22 cellular contexts compared by ENCODE assay signal in genomic region chr2:168079236-168079635, GRCh38.
DNase-seq lines count a peak whose midpoint lies in the region; ATAC-seq and TF ChIP-seq lines count a peak whose summit lies in the region.
"Had no signal": no experiment of that assay in that cellular context is flagged by ENCODE, and none has a peak within 500 bp of the region (broad histone marks: within the 10 kb centered on the region; RNA-seq: fewer than 3 reads in every experiment).

No MANE protein-coding gene starts in this region.

- TF ChIP-seq CTCF in heart right ventricle (IDR thresholded peaks at IDR 0.05): no peak

- H3K9me3 ChIP-seq in heart right ventricle: no peaks in the 10 kb centered on the region
- peaks cover 2 to 19% of the 10 kb centered on the region in 2 donors for H3K9me3 ChIP-seq in neuronal stem cell (replicated peaks in 1 of 2; ENCODE audit: control insufficient read depth in 2 of 2, insufficient read depth in 1 of 2, low read depth in 1 of 2, low read length in 2 of 2)

- no peak overlapping the region for H3K23ac ChIP-seq in neuronal stem cell (ENCODE audit: low read depth, low read length, poor library complexity)

- H3K27ac Mint-ChIP-seq in activated naive CD4-positive, alpha-beta T cell treated with anti-CD3 and anti-CD28 coated beads, Interleukin-2, amount 50 U/mL, for 72 hours: peak overlapping the region; percentile 8 to 63
- H3K27ac Mint-ChIP-seq: B cell had no signal

- ATAC-seq in activated naive CD4-positive, alpha-beta T cell treated with anti-CD3 and anti-CD28 coated beads, Interleukin-2, amount 50 U/mL, for 72 hours: no peak
- peak in 7 of 8 donors; percentile 58 to 97 (median 82) for ATAC-seq in heart right ventricle
- no peak for ATAC-seq in GM21515 (IDR thresholded peaks at IDR 0.05; ENCODE audit: unreplicated experiment)

- H3K27me3 ChIP-seq in heart right ventricle (no peaks in the 10 kb centered on the region), neuronal stem cell (ENCODE audit: control insufficient read depth in 3 of 3, insufficient read depth in 3 of 3, low read depth in 1 of 3, low read length in 3 of 3) (no peaks in the 10 kb centered on the region)

- intact Hi-C loops in heart right ventricle (cut with DNase I): no loop called here

- DNase-seq in activated naive CD4-positive, alpha-beta T cell treated with anti-CD3 and anti-CD28 coated beads, Interleukin-2, amount 50 U/mL, for 72 hours (ENCODE audit: low spot score in 2 of 2): no peak
- no peak for DNase-seq in activated naive CD4-positive, alpha-beta T cell treated with anti-CD3 and anti-CD28 coated beads, Interleukin-2, amount 50 U/mL, for 16 hours
- DNase-seq in NCI-H524 treated with DMSO at 0.1 percent for 48 hours (lab: John Stamatoyannopoulos, UW) (peak; percentile 24), heart right ventricle (peak; percentile 9 to 18), neuronal stem cell (ENCODE audit: low spot score) (no peak), NCI-H1092 (lab: John Stamatoyannopoulos, UW) (no peak), midbrain (lab: John Stamatoyannopoulos, UW) (no peak)
- DNase-seq: Calu3, DND-41, H7, Karpas-422, NCI-H1105, NCI-H1436 treated with DMSO at 0.1 percent for 48 hours, NCI-H187 treated with DMSO at 0.1 percent for 48 hours, NCI-H2171 treated with DMSO at 0.1 percent for 48 hours, NCI-H345, NCI-H510A treated with DMSO at 0.1 percent for 48 hours, NCI-H774 had no signal

- no peak overlapping the region for H3K4ac ChIP-seq in neuronal stem cell (ENCODE audit: low read length)

- no peak overlapping the region for H4K8ac ChIP-seq in neuronal stem cell (ENCODE audit: low read depth, low read length)

- peak overlapping the region; percentile 36 for H3K9ac ChIP-seq in neuronal stem cell (ENCODE audit: low read depth, low read length, poor library complexity)

- no peak overlapping the region for H2BK5ac ChIP-seq in neuronal stem cell (ENCODE audit: low read length)

- no peak overlapping the region for H4K91ac ChIP-seq in neuronal stem cell (ENCODE audit: low read depth, low read length, poor library complexity)

- H3K9me3 Mint-ChIP-seq in activated naive CD4-positive, alpha-beta T cell treated with anti-CD3 and anti-CD28 coated beads, Interleukin-2, amount 50 U/mL, for 72 hours: peaks cover 0 to 12% of the 10 kb centered on the region in 2 donors

- no peaks in the 10 kb centered on the region for H3K79me1 ChIP-seq in neuronal stem cell (ENCODE audit: low read depth, low read length)

- peak overlapping the region; percentile 12 for H2AK5ac ChIP-seq in neuronal stem cell (ENCODE audit: low read depth, low read length)

- H2BK12ac ChIP-seq in neuronal stem cell (ENCODE audit: low read length): no peak overlapping the region

- H3K4me1 ChIP-seq in heart right ventricle (peaks cover 0 to 8% (median 0%) of the 10 kb centered on the region in 9 donors), neuronal stem cell (ENCODE audit: control insufficient read depth in 2 of 2, insufficient read depth in 1 of 2, low read depth in 1 of 2, low read length in 2 of 2) (peaks cover 4 to 7% of the 10 kb centered on the region in 2 donors)

- H2BK120ac ChIP-seq in neuronal stem cell (ENCODE audit: low read depth, low read length): no peak overlapping the region

- no peak overlapping the region for H3K4me2 ChIP-seq in neuronal stem cell (ENCODE audit: insufficient read depth, low read length, poor library complexity, severe bottlenecking)

- no peak overlapping the region for H2AFZ ChIP-seq in neuronal stem cell (ENCODE audit: low read length)

- H3K27ac ChIP-seq in heart right ventricle (no peak overlapping the region), neuronal stem cell (replicated peaks; ENCODE audit: low read length) (no peak overlapping the region)
- H3K27ac ChIP-seq: 22Rv1, C4-2B had no signal

- H3K4me3 ChIP-seq in heart right ventricle: no peak overlapping the region
- no peak overlapping the region for H3K4me3 ChIP-seq in neuronal stem cell (ENCODE audit: low read length in 2 of 2)

- H3K18ac ChIP-seq in neuronal stem cell (ENCODE audit: low read length): peak overlapping the region; percentile 20

- H2BK15ac ChIP-seq in neuronal stem cell (ENCODE audit: low read length): no peak overlapping the region

- H3K36me3 ChIP-seq in heart right ventricle: peaks cover 0 to 18% (median 0%) of the 10 kb centered on the region in 9 donors
- peaks cover 1 to 17% of the 10 kb centered on the region in 2 donors for H3K36me3 ChIP-seq in neuronal stem cell (replicated peaks in 1 of 2; ENCODE audit: control insufficient read depth in 2 of 2, insufficient read depth in 2 of 2, low read length in 2 of 2)

- 75 to 87% methylated on average over 3 of the region's 3 CpGs for WGBS in heart right ventricle, 2 donors
- WGBS in neuronal stem cell (ENCODE audit: extremely low coverage in 2 of 2, insufficient read length in 2 of 2, insufficient replicate concordance in 1 of 2), 2 donors: no CpG with 5 or more reads among the region's 3 CpGs

- peaks cover 13 to 33% of the 10 kb centered on the region in 2 donors for H3K36me3 Mint-ChIP-seq in activated naive CD4-positive, alpha-beta T cell treated with anti-CD3 and anti-CD28 coated beads, Interleukin-2, amount 50 U/mL, for 72 hours

- H3K14ac ChIP-seq in neuronal stem cell (ENCODE audit: low read length): no peak overlapping the region

Comparison
In these comparisons a context has a peak if more than half of its experiments do, and no peak if none do; other contexts are left out.
1. ATAC-seq: peak in heart right ventricle (7 of 8); none in activated naive CD4-positive, alpha-beta T cell treated with anti-CD3 and anti-CD28 coated beads, Interleukin-2, amount 50 U/mL, for 72 hours (0 of 2) and GM21515 (single experiment).
2. DNase-seq: peak in NCI-H524 treated with DMSO at 0.1 percent for 48 hours (single experiment) and heart right ventricle (2 of 2); none in activated naive CD4-positive, alpha-beta T cell treated with anti-CD3 and anti-CD28 coated beads, Interleukin-2, amount 50 U/mL, for 72 hours (0 of 2), activated naive CD4-positive, alpha-beta T cell treated with anti-CD3 and anti-CD28 coated beads, Interleukin-2, amount 50 U/mL, for 16 hours (single experiment), neuronal stem cell (single experiment), NCI-H1092 (single experiment) and midbrain (single experiment).